In the genomic region with DNA sequence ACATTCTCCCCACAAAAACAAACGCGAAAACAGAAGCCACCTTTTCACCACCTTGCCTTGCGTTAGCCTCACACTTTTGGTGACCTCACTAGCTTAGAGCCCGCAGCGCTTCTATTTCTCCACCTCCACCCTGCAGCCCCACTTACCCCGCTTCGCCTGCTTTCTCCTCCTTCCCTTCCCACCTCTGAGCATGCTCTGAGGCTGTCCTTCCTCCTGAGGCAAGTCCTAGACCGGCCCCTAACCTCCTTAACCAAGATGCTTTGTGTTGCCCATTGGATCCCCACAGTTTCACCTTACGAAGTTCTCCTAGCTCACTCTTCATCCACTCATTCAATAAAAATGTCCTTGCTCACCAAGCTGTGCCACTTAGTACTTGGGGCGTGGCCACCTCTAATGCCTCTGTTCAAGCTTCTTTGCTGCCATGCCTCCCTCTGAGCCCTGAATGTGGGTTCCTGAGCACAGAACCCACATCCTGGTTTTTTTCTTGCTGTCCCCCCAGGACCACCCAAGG, we compare ENCODE assay signal across 8 cellular contexts. TPM values are rescaled to one million over a fixed set of nuclear protein-coding genes. Genes with fewer than 3 reads are reported as not detected.
DNase-seq lines count a peak whose midpoint lies in the region; ATAC-seq and TF ChIP-seq lines count a peak whose summit lies in the region.

No MANE protein-coding gene starts in this region.

- no peak overlapping the region for H3K4me2 ChIP-seq in PC-9

- intact Hi-C loops in PC-9 (cut with micrococcal nuclease; ENCODE audit: unreplicated experiment), result loop anchor here (1.0 kb wide), 1 partner anchor 16 kb away; no protein-coding TSS in a partner anchor

- H3K9me3 Mint-ChIP-seq in activated CD4-positive, alpha-beta T cell treated with anti-CD3 and anti-CD28 coated beads, Interleukin-2, amount 10 ng/mL, durations not matched to agents 7 days and 5 days, result no peaks in the 10 kb centered on the region
- H3K9me3 Mint-ChIP-seq in stimulated activated naive B cell treated with anti-CD40 and anti-IgM and Interleukin-4, amounts not matched to agents 10 μg/mL and 1 μg/mL and 100 μg/mL, for 72 hours, result no peaks in the 10 kb centered on the region

- H3K27ac ChIP-seq in PC-9, result no peak overlapping the region
- H3K27ac ChIP-seq in effector memory CD4-positive, alpha-beta T cell (ENCODE audit: insufficient read depth, low read length, poor library complexity, severe bottlenecking), result peak overlapping the region; percentile 68
- no peak overlapping the region for H3K27ac ChIP-seq in caudate nucleus (ENCODE audit: low read depth, low read length)

- peaks cover 14% of the 10 kb centered on the region for H3K27me3 ChIP-seq in PC-9 (ENCODE audit: insufficient read depth, low read depth)
- H3K27me3 ChIP-seq in effector memory CD4-positive, alpha-beta T cell (replicated peaks; ENCODE audit: control insufficient read depth, insufficient read depth, low read length, poor library complexity, severe bottlenecking), result no peaks in the 10 kb centered on the region

- H3K4me1 Mint-ChIP-seq in activated CD4-positive, alpha-beta T cell treated with anti-CD3 and anti-CD28 coated beads, Interleukin-2, amount 10 ng/mL, durations not matched to agents 7 days and 5 days, result peaks cover 58% of the 10 kb centered on the region
- H3K4me1 Mint-ChIP-seq in stimulated activated naive B cell treated with anti-CD40 and anti-IgM and Interleukin-4, amounts not matched to agents 10 μg/mL and 1 μg/mL and 100 μg/mL, for 72 hours, result peaks cover 53 to 55% of the 10 kb centered on the region in 2 donors

- no peaks in the 10 kb centered on the region for H4K20me1 ChIP-seq in PC-9 (ENCODE audit: insufficient read depth)

- ATAC-seq in stimulated activated naive B cell treated with anti-CD40 and anti-IgM and Interleukin-4, amounts not matched to agents 10 μg/mL and 1 μg/mL and 100 μg/mL, for 72 hours (replicated peaks), result no peak
- ATAC-seq in GM21825 (IDR thresholded peaks at IDR 0.05; ENCODE audit: unreplicated experiment), result no peak

- H3K4me3 ChIP-seq in PC-9, result no peak overlapping the region
- H3K4me3 ChIP-seq in effector memory CD4-positive, alpha-beta T cell (ENCODE audit: insufficient read depth, low read depth, low read length, poor library complexity, severe bottlenecking), result no peak overlapping the region

- H2AFZ ChIP-seq in PC-9, result no peak overlapping the region

- H3F3A ChIP-seq in PC-9 (ENCODE audit: insufficient read depth, low read depth), result no peaks in the 10 kb centered on the region

- DNase-seq in activated CD4-positive, alpha-beta T cell treated with anti-CD3 and anti-CD28 coated beads, Interleukin-2, amount 10 ng/mL, durations not matched to agents 7 days and 5 days, result no peak
- DNase-seq in activated CD4-positive, alpha-beta T cell treated with anti-CD3 and anti-CD28 coated beads for 1 hour, result no peak
- peak; percentile 49 to 63 for DNase-seq in PC-9
- no peak for DNase-seq in effector memory CD4-positive, alpha-beta T cell
- no peak for DNase-seq in stimulated activated naive B cell treated with anti-CD40 and anti-IgM and Interleukin-4, amounts not matched to agents 10 μg/mL and 1 μg/mL and 100 μg/mL, for 72 hours
- DNase-seq in NCI-H1092 treated with DMSO at 0.1 percent for 48 hours (lab: John Stamatoyannopoulos, UW), result no peak
- no peak for DNase-seq in caudate nucleus (lab: John Stamatoyannopoulos, UW)

- no peaks in the 10 kb centered on the region for H3K36me3 ChIP-seq in PC-9 (ENCODE audit: low read depth)
- no peaks in the 10 kb centered on the region for H3K36me3 ChIP-seq in effector memory CD4-positive, alpha-beta T cell (ENCODE audit: control insufficient read depth, insufficient read depth, low read length)

- H3K9me2 ChIP-seq in PC-9 (ENCODE audit: insufficient read depth), result no peaks in the 10 kb centered on the region

- CTCF ChIA-PET in activated CD4-positive, alpha-beta T cell treated with anti-CD3 and anti-CD28 coated beads, Interleukin-2, amount 10 ng/mL, durations not matched to agents 7 days and 5 days (lab: Charles Lee), result interaction anchor here (0.6 to 4.1 kb wide), 7 partner anchors 8 to 23 kb away, joined by 3 to 23 read pairs (median 3); no protein-coding TSS in a partner anchor
- CTCF ChIA-PET in PC-9 (lab: Charles Lee), result interaction anchor here (0.5 to 1.7 kb wide), 7 partner anchors 13 to 993 kb away, joined by 3 to 5 read pairs (median 3); no protein-coding TSS in a partner anchor

- no peak for TF ChIP-seq CTCF in PC-9 (conservative IDR thresholded peaks at IDR 0.05)

- POLR2A ChIA-PET in activated CD4-positive, alpha-beta T cell treated with anti-CD3 and anti-CD28 coated beads, Interleukin-2, amount 10 ng/mL, durations not matched to agents 7 days and 5 days (lab: Charles Lee), result interaction anchor here (1.0 kb wide), 2 partner anchors 10 to 17 kb away, joined by 3 to 4 read pairs; no protein-coding TSS in a partner anchor
- POLR2A ChIA-PET in PC-9 (lab: Charles Lee; ENCODE audit: unreplicated experiment), result interaction anchor here (1.0 kb wide), 1 partner anchor 17 kb away, joined by 4 read pairs; no protein-coding TSS in a partner anchor

- BruUV-seq in PC-9 (replicated peaks; lab: Mats Ljungman, UMichigan), result no TSS peak

- H3K27ac Mint-ChIP-seq in activated CD4-positive, alpha-beta T cell treated with anti-CD3 and anti-CD28 coated beads, Interleukin-2, amount 10 ng/mL, durations not matched to agents 7 days and 5 days, result peak overlapping the region; percentile 60
- H3K27ac Mint-ChIP-seq in stimulated activated naive B cell treated with anti-CD40 and anti-IgM and Interleukin-4, amounts not matched to agents 10 μg/mL and 1 μg/mL and 100 μg/mL, for 72 hours, result no peak overlapping the region

- no peaks in the 10 kb centered on the region for H3K27me3 Mint-ChIP-seq in activated CD4-positive, alpha-beta T cell treated with anti-CD3 and anti-CD28 coated beads, Interleukin-2, amount 10 ng/mL, durations not matched to agents 7 days and 5 days
- no peaks in the 10 kb centered on the region for H3K27me3 Mint-ChIP-seq in stimulated activated naive B cell treated with anti-CD40 and anti-IgM and Interleukin-4, amounts not matched to agents 10 μg/mL and 1 μg/mL and 100 μg/mL, for 72 hours

- H3K4me1 ChIP-seq in PC-9 (replicated peaks; ENCODE audit: insufficient read depth), result peaks cover 8% of the 10 kb centered on the region; the same call in 1 of the 2 replicates
- peaks cover 20% of the 10 kb centered on the region for H3K4me1 ChIP-seq in effector memory CD4-positive, alpha-beta T cell (ENCODE audit: control insufficient read depth, insufficient read depth, low read length, poor library complexity, severe bottlenecking)

- no peaks in the 10 kb centered on the region for H3K79me2 ChIP-seq in PC-9 (ENCODE audit: low read depth)

- peak overlapping the region; percentile 95 for H3K4me3 Mint-ChIP-seq in activated CD4-positive, alpha-beta T cell treated with anti-CD3 and anti-CD28 coated beads, Interleukin-2, amount 10 ng/mL, durations not matched to agents 7 days and 5 days
- H3K4me3 Mint-ChIP-seq in stimulated activated naive B cell treated with anti-CD40 and anti-IgM and Interleukin-4, amounts not matched to agents 10 μg/mL and 1 μg/mL and 100 μg/mL, for 72 hours, result peak overlapping the region; percentile 4 to 91

- H3K9me3 ChIP-seq in PC-9 (ENCODE audit: insufficient read depth, low read depth), result no peaks in the 10 kb centered on the region; the same call in 1 of the 2 replicates
- H3K9me3 ChIP-seq in effector memory CD4-positive, alpha-beta T cell (ENCODE audit: control insufficient read depth, low read length), result no peaks in the 10 kb centered on the region

- H3K36me3 Mint-ChIP-seq in activated CD4-positive, alpha-beta T cell treated with anti-CD3 and anti-CD28 coated beads, Interleukin-2, amount 10 ng/mL, durations not matched to agents 7 days and 5 days (ENCODE audit: low read depth), result peaks cover 26% of the 10 kb centered on the region
- H3K36me3 Mint-ChIP-seq in stimulated activated naive B cell treated with anti-CD40 and anti-IgM and Interleukin-4, amounts not matched to agents 10 μg/mL and 1 μg/mL and 100 μg/mL, for 72 hours, result peaks cover 15 to 19% of the 10 kb centered on the region in 2 donors

RNA-seq across cellular contexts. Expression of a gene that starts 1.3 kb away (rescaled TPM):
- 10 to 100 TPM; 15.0 to 15.9 TPM for total RNA-seq in activated CD4-positive, alpha-beta T cell treated with anti-CD3 and anti-CD28 coated beads, Interleukin-2, amount 10 ng/mL, durations not matched to agents 7 days and 5 days
- total RNA-seq in PC-9 (2021), result 7.4 and 9.4 TPM in 2 replicates

RNA-seq across cellular contexts. Expression of a gene that starts 1.4 kb away (rescaled TPM):
- 10 to 100 TPM; 58.4 to 59.4 TPM for total RNA-seq in activated CD4-positive, alpha-beta T cell treated with anti-CD3 and anti-CD28 coated beads, Interleukin-2, amount 10 ng/mL, durations not matched to agents 7 days and 5 days
- not detected in 2 replicates for total RNA-seq in PC-9 (2021)

RNA-seq across cellular contexts. Expression of a gene that starts 21.5 kb away (rescaled TPM):
- not detected for total RNA-seq in activated CD4-positive, alpha-beta T cell treated with anti-CD3 and anti-CD28 coated beads, Interleukin-2, amount 10 ng/mL, durations not matched to agents 7 days and 5 days
- total RNA-seq in PC-9 (2021), result not detected in 2 replicates

Comparison
In these comparisons a context has a peak if more than half of its experiments do, and no peak if none do; other contexts are left out.
1. DNase-seq: peak in PC-9 (2 of 2); none in activated CD4-positive, alpha-beta T cell treated with anti-CD3 and anti-CD28 coated beads, Interleukin-2, amount 10 ng/mL, durations not matched to agents 7 days and 5 days (single experiment), activated CD4-positive, alpha-beta T cell treated with anti-CD3 and anti-CD28 coated beads for 1 hour (single experiment), effector memory CD4-positive, alpha-beta T cell (0 of 3), stimulated activated naive B cell treated with anti-CD40 and anti-IgM and Interleukin-4, amounts not matched to agents 10 μg/mL and 1 μg/mL and 100 μg/mL, for 72 hours (single experiment), NCI-H1092 treated with DMSO at 0.1 percent for 48 hours (single experiment) and caudate nucleus (0 of 61).
2. RNA of a gene that starts 1.4 kb away (total RNA-seq): 58.4 to 59.4 TPM in activated CD4-positive, alpha-beta T cell treated with anti-CD3 and anti-CD28 coated beads, Interleukin-2, amount 10 ng/mL, durations not matched to agents 7 days and 5 days; not detected in PC-9; every median in the first group is over 10 times any median in the second.